ENCODE assay signal across 8 cellular contexts in the genomic region with DNA sequence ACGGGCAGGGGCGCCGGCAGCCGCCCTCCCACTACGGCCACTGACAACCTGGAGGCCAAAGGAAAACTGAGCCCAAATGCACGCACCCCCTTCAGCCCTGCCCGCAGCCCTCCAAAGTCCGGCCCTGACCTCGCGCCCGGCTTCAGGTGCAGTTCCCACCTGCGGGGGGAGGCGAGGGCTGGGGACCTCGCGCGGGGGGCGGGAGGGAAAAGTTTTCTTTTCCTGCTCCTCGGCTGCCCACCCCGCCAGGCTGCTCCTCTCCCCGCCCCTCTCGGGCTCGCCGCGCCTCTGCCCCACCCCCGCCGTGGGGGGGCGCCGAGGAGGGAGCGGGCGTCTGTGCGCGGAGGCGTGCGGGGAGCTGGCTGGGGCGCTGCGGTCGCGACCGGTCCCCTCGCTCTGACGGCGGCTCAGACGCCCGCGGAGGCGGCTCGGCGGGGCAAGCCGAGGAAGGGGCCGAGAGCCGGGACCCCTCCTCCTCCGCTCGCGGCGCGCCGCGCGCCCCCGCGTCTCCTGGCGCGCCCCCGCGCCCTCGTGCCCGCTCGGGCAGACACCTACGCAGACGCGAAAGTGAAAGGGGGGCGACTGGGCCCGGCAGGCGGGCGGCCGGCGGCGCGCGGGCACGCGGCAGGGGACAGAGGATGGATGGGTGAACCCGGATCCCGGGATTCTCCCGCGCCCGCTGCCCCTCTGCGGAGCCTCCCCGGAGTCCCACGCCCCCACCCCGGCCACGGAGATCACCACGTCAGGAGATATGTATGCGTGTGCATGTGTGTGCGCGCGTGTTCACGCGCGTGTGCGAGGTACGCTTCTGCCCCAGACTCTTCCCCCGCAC. TPM values are rescaled to one million over a fixed set of nuclear protein-coding genes. Genes with fewer than 3 reads are reported as not detected.
DNase-seq lines count a peak whose midpoint lies in the region; ATAC-seq and TF ChIP-seq lines count a peak whose summit lies in the region.

No MANE protein-coding gene starts in this region.

- H3K36me3 Mint-ChIP-seq in CD4-positive, alpha-beta T cell (ENCODE audit: low read depth): peaks cover 34% of the 10 kb centered on the region
- H3K36me3 Mint-ChIP-seq in activated B cell treated with CpG ODN at 0.5 μM for 24 hours (ENCODE audit: low read depth): peaks cover 5% of the 10 kb centered on the region

- H3K9me3 ChIP-seq in CD4-positive, alpha-beta T cell (ENCODE audit: control insufficient read depth, low read length): no peaks in the 10 kb centered on the region
- H3K9me3 ChIP-seq in left lung: no peaks in the 10 kb centered on the region

- H3K4me1 Mint-ChIP-seq in CD4-positive, alpha-beta T cell (ENCODE audit: low read depth): peaks cover 50% of the 10 kb centered on the region
- H3K4me1 Mint-ChIP-seq in activated B cell treated with CpG ODN at 0.5 μM for 24 hours: peaks cover 29% of the 10 kb centered on the region

- no peak for TF ChIP-seq CTCF in CD4-positive, alpha-beta T cell (IDR thresholded peaks at IDR 0.05)
- TF ChIP-seq CTCF in activated B cell treated with CpG ODN at 0.5 μM for 24 hours (IDR thresholded peaks at IDR 0.05) (no peak), left lung (IDR thresholded peaks at IDR 0.05) (no peak)

- H3K27ac Mint-ChIP-seq in CD4-positive, alpha-beta T cell: peak overlapping the region; percentile 92
- peak overlapping the region; percentile 80 for H3K27ac Mint-ChIP-seq in activated B cell treated with CpG ODN at 0.5 μM for 24 hours

- no peaks in the 10 kb centered on the region for H3K36me3 ChIP-seq in left lung

- ATAC-seq in CD4-positive, alpha-beta T cell (ENCODE audit: poor library complexity): peak; percentile 27
- peak; percentile 33 for ATAC-seq in activated B cell treated with CpG ODN at 0.5 μM for 24 hours (ENCODE audit: low read depth)
- ATAC-seq in left lung: peak; percentile 26
- no peak for ATAC-seq in GM18870 (IDR thresholded peaks at IDR 0.05; ENCODE audit: unreplicated experiment)
- ATAC-seq in GM21619 (IDR thresholded peaks at IDR 0.05; ENCODE audit: unreplicated experiment): no peak

- no peaks in the 10 kb centered on the region for H3K9me3 Mint-ChIP-seq in CD4-positive, alpha-beta T cell
- no peaks in the 10 kb centered on the region for H3K9me3 Mint-ChIP-seq in activated B cell treated with CpG ODN at 0.5 μM for 24 hours

- peak overlapping the region; percentile 89 for H3K27ac ChIP-seq in CD4-positive, alpha-beta T cell (ENCODE audit: low read depth, low read length)
- H3K27ac ChIP-seq in left lung: peak overlapping the region in 1 of 2 donors; percentile 52

- H3K27me3 ChIP-seq in CD4-positive, alpha-beta T cell (ENCODE audit: control insufficient read depth, insufficient read depth, low read length): no peaks in the 10 kb centered on the region
- peaks cover 0 to 83% of the 10 kb centered on the region in 2 donors for H3K27me3 ChIP-seq in left lung

- peak; percentile 62 to 81 (median 70) for DNase-seq in CD4-positive, alpha-beta T cell
- DNase-seq in HEK293T (ENCODE audit: extremely low spot score) (peak; percentile 60), activated B cell treated with CpG ODN at 0.5 μM for 24 hours (peak; percentile 78), left lung (peak; percentile 53 to 86)
- peak; percentile 79 for DNase-seq in central memory CD4-positive, alpha-beta T cell
- DNase-seq in stimulated activated CD4-positive, alpha-beta T cell treated with anti-CD3 and anti-CD28 coated beads, Interleukin-1b, Interleukin-23, amount 100 ng/mL, for 4 hours (ENCODE audit: low read depth in 2 of 2): peak; percentile 61 to 63

- POLR2A ChIA-PET in CD4-positive, alpha-beta T cell (lab: Charles Lee): interaction anchor here (0.6 to 5.5 kb wide), 8 partner anchors 9 to 391 kb away, joined by 3 to 111 read pairs (median 3); no protein-coding TSS in a partner anchor
- POLR2A ChIA-PET in HEK293T (lab: Yijun Ruan, JAX): no interaction called here
- POLR2A ChIA-PET in activated B cell treated with CpG ODN at 0.5 μM for 24 hours (lab: Charles Lee): no interaction called here

- H3K27me3 Mint-ChIP-seq in CD4-positive, alpha-beta T cell: peaks cover 8% of the 10 kb centered on the region
- H3K27me3 Mint-ChIP-seq in activated B cell treated with CpG ODN at 0.5 μM for 24 hours: peaks cover 2% of the 10 kb centered on the region

- intact Hi-C loops in CD4-positive, alpha-beta T cell (cut with DNase I, micrococcal nuclease): loop anchor here (5.0 to 10.0 kb wide), 4 partner anchors 160 to 760 kb away; partner anchors contain the start of genes ARHGAP10 (in 1 of the 2) and PRMT9 (in 1 of the 2)
- intact Hi-C loops in activated B cell treated with CpG ODN at 0.5 μM for 24 hours (cut with micrococcal nuclease): no loop called here
- intact Hi-C loops in left lung (cut with DNase I): no loop called here

- peak overlapping the region; percentile 69 to 82 for H3K4me3 ChIP-seq in left lung

- H3K4me3 Mint-ChIP-seq in CD4-positive, alpha-beta T cell: peak overlapping the region; percentile 94
- H3K4me3 Mint-ChIP-seq in activated B cell treated with CpG ODN at 0.5 μM for 24 hours: peak overlapping the region; percentile 78

- H3K4me1 ChIP-seq in left lung: peaks cover 0 to 17% of the 10 kb centered on the region in 2 donors

- CTCF ChIA-PET in CD4-positive, alpha-beta T cell (lab: Charles Lee): no interaction called here
- CTCF ChIA-PET in HEK293T (lab: Yijun Ruan, JAX) (no interaction called here), activated B cell treated with CpG ODN at 0.5 μM for 24 hours (lab: Charles Lee) (no interaction called here)

TF ChIP-seq in HEK293T, 16 proteins besides CTCF, POLR2A, EP300 and RAD21:
- no peak for TF ChIP-seq SUZ12 (IDR thresholded peaks at IDR 0.05)
- peak; percentile 60; the same call in 1 of the 2 replicates for TF ChIP-seq FOXM1 (IDR thresholded peaks at IDR 0.05; ENCODE audit: borderline replicate concordance)
- peak; percentile 16; the same call in 1 of the 2 replicates for TF ChIP-seq L3MBTL2 (conservative IDR thresholded peaks at IDR 0.05)
- 0 out of 2 replicates have a peak, but pooled peaks have one; percentile 35 for TF ChIP-seq ARNT (IDR thresholded peaks at IDR 0.05)

RNA-seq across cellular contexts. Expression of gene NR3C2, which starts 3.1 kb away (rescaled TPM):
- 10 to 100 TPM; 31.6 to 35.0 TPM for total RNA-seq in CD4-positive, alpha-beta T cell
- total RNA-seq in activated B cell treated with CpG ODN at 0.5 μM for 24 hours (3.9 and 4.5 TPM in 2 replicates), left lung (10 to 100 TPM; 17.0 to 25.0 TPM)

Comparison
In these comparisons a context has a peak if more than half of its experiments do, and no peak if none do; other contexts are left out.
1. ATAC-seq: peak in CD4-positive, alpha-beta T cell (single experiment), activated B cell treated with CpG ODN at 0.5 μM for 24 hours (single experiment) and left lung (single experiment); none in GM18870 (single experiment) and GM21619 (single experiment).
2. intact Hi-C loops: an anchor here in CD4-positive, alpha-beta T cell (5.0 to 10.0 kb wide); none called in activated B cell treated with CpG ODN at 0.5 μM for 24 hours and left lung.
3. Peak in every context shown above with its lines, with median percentiles within 50 percentile points of each other: DNase-seq.